In genomic region chr12:86985298-86985697, GRCh38 we compare ENCODE assay signal across 34 cellular contexts.
"Had no signal": no experiment of that assay in that cellular context is flagged by ENCODE, and none has a peak within 500 bp of the region (broad histone marks: within the 10 kb centered on the region; RNA-seq: fewer than 3 reads in every experiment).

No MANE protein-coding gene starts in this region.

- H3K9me3 ChIP-seq: adrenal gland, ascending aorta, body of pancreas, breast epithelium had no signal

- FAIRE-seq: astrocyte, bronchial epithelial cell had no signal

- H3K27me3 ChIP-seq: adrenal gland, ascending aorta, body of pancreas, brain microvascular endothelial cell, breast epithelium, cardiac muscle cell had no signal

- DNase-seq: activated effector memory CD4-positive, alpha-beta T cell treated with anti-CD3 and anti-CD28 coated beads, Interleukin-2, amount 50 U/mL, for 16 hours; activated effector memory CD4-positive, alpha-beta T cell treated with Interleukin-2 at 50 U/mL for 16 hours; activated gamma-delta T cell; activated gamma-delta T cell treated with Interleukin-2 at 50 U/mL for 16 hours; activated naive CD4-positive, alpha-beta T cell; activated naive CD4-positive, alpha-beta T cell treated with anti-CD3 and anti-CD28 coated beads for 36 hours; activated naive CD4-positive, alpha-beta T cell treated with anti-CD3 and anti-CD28 coated beads, Interleukin-2, amount 10 ng/mL, durations not matched to agents 7 days and 5 days; activated naive CD4-positive, alpha-beta T cell treated with anti-CD3 and anti-CD28 coated beads, Interleukin-2, amount 50 U/mL, for 16 hours; activated naive CD4-positive, alpha-beta T cell treated with Interleukin-2 at 50 U/mL for 16 hours; activated naive CD8-positive, alpha-beta T cell treated with anti-CD3 and anti-CD28 coated beads for 36 hours; activated naive CD8-positive, alpha-beta T cell treated with anti-CD3 and anti-CD28 coated beads, Interleukin-2, amount 10 ng/mL, durations not matched to agents 7 days and 5 days; activated naive CD8-positive, alpha-beta T cell treated with anti-CD3 and anti-CD28 coated beads, Interleukin-2, amount 50 U/mL, for 24 hours; activated T-cell treated with anti-CD3 and anti-CD28 coated beads, Interleukin-2, amount 50 U/mL, for 1 hour; activated T-cell treated with anti-CD3 and anti-CD28 coated beads, Interleukin-2, amount 50 U/mL, for 24 hours; activated T-cell treated with anti-CD3 and anti-CD28 coated beads, Interleukin-2, amount 50 U/mL, for 4 hours; activated T-cell treated with anti-CD3 and anti-CD28 coated beads, Interleukin-2, amount 50 U/mL, for 48 hours; activated T-cell treated with anti-CD3 and anti-CD28 coated beads, Interleukin-2, amount 50 U/mL, for 72 hours; adrenal gland; amniotic stem cell; amygdala; anterior cingulate cortex; aorta; body of pancreas; brain microvascular endothelial cell; caudate nucleus; central memory CD4-positive, alpha-beta T cell; cerebellar nuclear complex had no signal

- H3K27ac ChIP-seq: adrenal gland, ascending aorta, body of pancreas, brain microvascular endothelial cell, breast epithelium, cardiac muscle cell had no signal

- H3K4me3 ChIP-seq: adrenal gland, ascending aorta, body of pancreas, breast epithelium, cardiac muscle cell had no signal

- H3K36me3 ChIP-seq: adrenal gland, ascending aorta, brain microvascular endothelial cell, breast epithelium, cardiac muscle cell had no signal

- ATAC-seq: activated naive CD4-positive, alpha-beta T cell treated with anti-CD3 and anti-CD28 coated beads, Interleukin-2, amount 50 U/mL, for 72 hours; activated naive CD8-positive, alpha-beta T cell treated with anti-CD3 and anti-CD28 coated beads, Interleukin-2, amount 50 U/mL, for 24 hours; activated T-cell treated with anti-CD3 and anti-CD28 coated beads, Interleukin-2, amount 50 U/mL, for 4 hours; activated T-cell treated with anti-CD3 and anti-CD28 coated beads, Interleukin-2, amount 50 U/mL, for 72 hours; activated T-helper 17 cell treated with anti-CD3 and anti-CD28 coated beads, Interleukin-2, amount 50 U/mL, for 72 hours; body of pancreas had no signal

- H3K4me1 ChIP-seq: adrenal gland, ascending aorta, body of pancreas, breast epithelium had no signal
